2 cellular contexts compared by ENCODE assay signal in genomic region chr17:16293918-16294317, GRCh38.
TF ChIP-seq lines count a peak whose summit lies in the region.

No MANE protein-coding gene starts in this region.

TF ChIP-seq in liver, 16 proteins besides CTCF, POLR2A, EP300 and RAD21:
- TF ChIP-seq MAX (IDR thresholded peaks at IDR 0.05) (no peak), FOXA2 (IDR thresholded peaks at IDR 0.05) (no peak), NR2F2 (IDR thresholded peaks at IDR 0.05) (no peak), YY1 (IDR thresholded peaks at IDR 0.05) (no peak), ATF3 (IDR thresholded peaks at IDR 0.05) (no peak), HNF4A (conservative IDR thresholded peaks at IDR 0.05) (no peak), REST (IDR thresholded peaks at IDR 0.05) (no peak), EGR1 (IDR thresholded peaks at IDR 0.05; ENCODE audit: low read depth in 2 of 2) (no peak), FOXA1 (IDR thresholded peaks at IDR 0.05) (no peak), JUND (IDR thresholded peaks at IDR 0.05) (no peak), ZBTB33 (IDR thresholded peaks at IDR 0.05) (no peak), HNF4G (IDR thresholded peaks at IDR 0.05) (no peak), SP1 (IDR thresholded peaks at IDR 0.05) (no peak), GABPA (IDR thresholded peaks at IDR 0.05 in 1 of 2, conservative IDR thresholded peaks at IDR 0.05 in 1 of 2) (no peak), RXRA (IDR thresholded peaks at IDR 0.05) (no peak)

TF ChIP-seq in HepG2, 621 proteins besides CTCF, POLR2A, EP300 and RAD21:
- no peak for TF ChIP-seq SALL1 (CRISPR knock-in tag; IDR thresholded peaks at IDR 0.05)
- TF ChIP-seq KDM3A (CRISPR knock-in tag; IDR thresholded peaks at IDR 0.05; ENCODE audit: low read depth), result no peak
- TF ChIP-seq RNF219 (CRISPR knock-in tag; IDR thresholded peaks at IDR 0.05), result no peak
- TF ChIP-seq PHF5A (CRISPR knock-in tag; IDR thresholded peaks at IDR 0.05; ENCODE audit: low read depth, unreplicated experiment), result no peak
- TF ChIP-seq TBL1XR1 (IDR thresholded peaks at IDR 0.05; ENCODE audit: borderline replicate concordance, low read length, partially characterized antibody), result no peak
- TF ChIP-seq KAT2B (IDR thresholded peaks at IDR 0.05; ENCODE audit: borderline replicate concordance, low read depth, low read length), result no peak
- TF ChIP-seq ZNF12 (CRISPR knock-in tag; IDR thresholded peaks at IDR 0.05), result no peak
- TF ChIP-seq ZNF546 (CRISPR knock-in tag; conservative IDR thresholded peaks at IDR 0.05), result no peak
- no peak for TF ChIP-seq FOXM1 (CRISPR knock-in tag; IDR thresholded peaks at IDR 0.05)
- no peak for TF ChIP-seq HNF4G (IDR thresholded peaks at IDR 0.05; ENCODE audit: borderline replicate concordance, low read depth, low read length)
- TF ChIP-seq HNF4G (CRISPR knock-in tag; IDR thresholded peaks at IDR 0.05; ENCODE audit: borderline replicate concordance, low read depth), result no peak
- TF ChIP-seq ZNF549 (CRISPR knock-in tag; IDR thresholded peaks at IDR 0.05), result no peak
- TF ChIP-seq MED1 (CRISPR knock-in tag; IDR thresholded peaks at IDR 0.05), result no peak
- no peak for TF ChIP-seq ATF4 (CRISPR knock-in tag; IDR thresholded peaks at IDR 0.05)
